Comparison of ENCODE assay signal across 16 cellular contexts in genomic region chr10:132873395-132873794, GRCh38.
A peak's percentile ranks its signal among the peaks of the same experiment; 100 is the strongest.
DNase-seq lines count a peak whose midpoint lies in the region; ATAC-seq and TF ChIP-seq lines count a peak whose summit lies in the region.
"Had no signal": no experiment of that assay in that cellular context is flagged by ENCODE, and none has a peak within 500 bp of the region (broad histone marks: within the 10 kb centered on the region; RNA-seq: fewer than 3 reads in every experiment).

No MANE protein-coding gene starts in this region.

- intact Hi-C loops in stomach (cut with DNase I; ENCODE audit: low total_unique reads), result no loop called here

- TF ChIP-seq POLR2A in Peyer's patch (IDR thresholded peaks at IDR 0.05) (no peak), stomach (IDR thresholded peaks at IDR 0.05) (no peak)

- peak; percentile 7 for DNase-seq in activated naive CD8-positive, alpha-beta T cell treated with anti-CD3 and anti-CD28 coated beads, Interleukin-2, amount 10 ng/mL, durations not matched to agents 7 days and 5 days
- DNase-seq in activated naive CD8-positive, alpha-beta T cell treated with anti-CD3 and anti-CD28 coated beads for 36 hours, result no peak
- DNase-seq in Peyer's patch (peak in 2 of 3 donors; percentile 18 to 28), left lobe of liver (ENCODE audit: low spot score) (peak; percentile 22), stomach (peak; percentile 13)
- DNase-seq: CD4-positive, CD25-positive, alpha-beta regulatory T cell; DMS53; H9; NCI-H1092; NCI-H1694; NCI-H2107; NCI-H226; NCI-H526 had no signal

- H3K9me3 ChIP-seq in Peyer's patch, result no peaks in the 10 kb centered on the region
- H3K9me3 ChIP-seq in stomach, result peaks cover 0 to 15% (median 9%) of the 10 kb centered on the region in 4 donors

- no peaks in the 10 kb centered on the region for H3K4me1 ChIP-seq in Peyer's patch
- H3K4me1 ChIP-seq in stomach, result no peaks in the 10 kb centered on the region

- 77 to 85% (median 84%) methylated on average over 12 of the region's 12 CpGs for WGBS in stomach, 5 donors

- H3K27ac ChIP-seq in Peyer's patch (no peak overlapping the region), stomach (no peak overlapping the region)

- H3K27me3 Mint-ChIP-seq in activated naive CD8-positive, alpha-beta T cell treated with anti-CD3 and anti-CD28 coated beads, Interleukin-2, amount 10 ng/mL, durations not matched to agents 7 days and 5 days, result peaks cover 11% of the 10 kb centered on the region
- peaks cover 26% of the 10 kb centered on the region for H3K27me3 Mint-ChIP-seq in activated naive CD8-positive, alpha-beta T cell treated with anti-CD3 and anti-CD28 coated beads for 36 hours

- H3K4me1 Mint-ChIP-seq in activated naive CD8-positive, alpha-beta T cell treated with anti-CD3 and anti-CD28 coated beads, Interleukin-2, amount 10 ng/mL, durations not matched to agents 7 days and 5 days, result no peaks in the 10 kb centered on the region
- no peaks in the 10 kb centered on the region for H3K4me1 Mint-ChIP-seq in activated naive CD8-positive, alpha-beta T cell treated with anti-CD3 and anti-CD28 coated beads for 36 hours
- H3K4me1 Mint-ChIP-seq: CD4-positive, CD25-positive, alpha-beta regulatory T cell had no signal

- H3K4me3 ChIP-seq in Peyer's patch, result no peak overlapping the region
- H3K4me3 ChIP-seq in stomach, result no peak overlapping the region

- ATAC-seq in activated naive CD8-positive, alpha-beta T cell treated with anti-CD3 and anti-CD28 coated beads, Interleukin-2, amount 10 ng/mL, durations not matched to agents 7 days and 5 days (ENCODE audit: low read depth), result no peak
- ATAC-seq in left lobe of liver (no peak), esophagus mucosa (no peak), GM18502 (IDR thresholded peaks at IDR 0.05; ENCODE audit: poor library complexity, unreplicated experiment) (no peak), HG02642 (IDR thresholded peaks at IDR 0.05; ENCODE audit: poor library complexity, unreplicated experiment) (no peak)

- no peak overlapping the region for H3K27ac Mint-ChIP-seq in activated naive CD8-positive, alpha-beta T cell treated with anti-CD3 and anti-CD28 coated beads, Interleukin-2, amount 10 ng/mL, durations not matched to agents 7 days and 5 days
- no peak overlapping the region for H3K27ac Mint-ChIP-seq in activated naive CD8-positive, alpha-beta T cell treated with anti-CD3 and anti-CD28 coated beads for 36 hours
- H3K27ac Mint-ChIP-seq: CD4-positive, CD25-positive, alpha-beta regulatory T cell; H9 had no signal

- no peaks in the 10 kb centered on the region for H3K27me3 ChIP-seq in Peyer's patch
- H3K27me3 ChIP-seq in stomach, result peaks cover 0 to 43% (median 5%) of the 10 kb centered on the region in 3 donors

- TF ChIP-seq CTCF in Peyer's patch (IDR thresholded peaks at IDR 0.05), result no peak
- TF ChIP-seq CTCF in stomach (IDR thresholded peaks at IDR 0.05), result no peak

- POLR2A ChIA-PET in activated naive CD8-positive, alpha-beta T cell treated with anti-CD3 and anti-CD28 coated beads, Interleukin-2, amount 10 ng/mL, durations not matched to agents 7 days and 5 days (lab: Charles Lee), result no interaction called here

- no peak for TF ChIP-seq EP300 in stomach (IDR thresholded peaks at IDR 0.05)

- peaks cover 7% of the 10 kb centered on the region for H3K9me3 Mint-ChIP-seq in activated naive CD8-positive, alpha-beta T cell treated with anti-CD3 and anti-CD28 coated beads, Interleukin-2, amount 10 ng/mL, durations not matched to agents 7 days and 5 days
- H3K9me3 Mint-ChIP-seq in activated naive CD8-positive, alpha-beta T cell treated with anti-CD3 and anti-CD28 coated beads for 36 hours, result peaks cover 4% of the 10 kb centered on the region

- H3K4me3 Mint-ChIP-seq in activated naive CD8-positive, alpha-beta T cell treated with anti-CD3 and anti-CD28 coated beads, Interleukin-2, amount 10 ng/mL, durations not matched to agents 7 days and 5 days, result no peak overlapping the region
- no peak overlapping the region for H3K4me3 Mint-ChIP-seq in activated naive CD8-positive, alpha-beta T cell treated with anti-CD3 and anti-CD28 coated beads for 36 hours
- H3K4me3 Mint-ChIP-seq: CD4-positive, CD25-positive, alpha-beta regulatory T cell; H9 had no signal

- H3K36me3 ChIP-seq in Peyer's patch (no peaks in the 10 kb centered on the region), stomach (no peaks in the 10 kb centered on the region)

- no peaks in the 10 kb centered on the region for H3K36me3 Mint-ChIP-seq in activated naive CD8-positive, alpha-beta T cell treated with anti-CD3 and anti-CD28 coated beads, Interleukin-2, amount 10 ng/mL, durations not matched to agents 7 days and 5 days
- H3K36me3 Mint-ChIP-seq in activated naive CD8-positive, alpha-beta T cell treated with anti-CD3 and anti-CD28 coated beads for 36 hours, result no peaks in the 10 kb centered on the region
- H3K36me3 Mint-ChIP-seq: CD4-positive, CD25-positive, alpha-beta regulatory T cell had no signal
